Comparison of ENCODE assay signal across 22 cellular contexts in genomic region chr9:122320346-122320995, GRCh38. TPM values are rescaled to one million over a fixed set of nuclear protein-coding genes. Genes with fewer than 3 reads are reported as not detected.
DNase-seq lines count a peak whose midpoint lies in the region; ATAC-seq, FAIRE-seq and TF ChIP-seq lines count a peak whose summit lies in the region.
"Had no signal": no experiment of that assay in that cellular context is flagged by ENCODE, and none has a peak within 500 bp of the region (broad histone marks: within the 10 kb centered on the region; RNA-seq: fewer than 3 reads in every experiment).

No MANE protein-coding gene starts in this region.

- H3K4me2 ChIP-seq in HepG2 (ENCODE audit: low read depth, low read length): no peak overlapping the region

- no peaks in the 10 kb centered on the region for H3K27me3 Mint-ChIP-seq in activated CD8-positive, alpha-beta T cell treated with anti-CD3 and anti-CD28 coated beads, Interleukin-2, amount 10 ng/mL, durations not matched to agents 7 days and 5 days (ENCODE audit: low read depth)
- H3K27me3 Mint-ChIP-seq in activated CD8-positive, alpha-beta T cell treated with anti-CD3 and anti-CD28 coated beads for 36 hours: no peaks in the 10 kb centered on the region
- H3K27me3 Mint-ChIP-seq: effector memory CD8-positive, alpha-beta T cell; memory B cell; naive thymus-derived CD8-positive, alpha-beta T cell had no signal

- H3K4me1 Mint-ChIP-seq in activated CD8-positive, alpha-beta T cell treated with anti-CD3 and anti-CD28 coated beads, Interleukin-2, amount 10 ng/mL, durations not matched to agents 7 days and 5 days (ENCODE audit: low read depth): no peaks in the 10 kb centered on the region
- peaks cover 8% of the 10 kb centered on the region for H3K4me1 Mint-ChIP-seq in activated CD8-positive, alpha-beta T cell treated with anti-CD3 and anti-CD28 coated beads for 36 hours (ENCODE audit: low read depth)

- peaks cover 25% of the 10 kb centered on the region for H3K36me3 Mint-ChIP-seq in activated CD8-positive, alpha-beta T cell treated with anti-CD3 and anti-CD28 coated beads, Interleukin-2, amount 10 ng/mL, durations not matched to agents 7 days and 5 days (ENCODE audit: low read depth)
- H3K36me3 Mint-ChIP-seq in activated CD8-positive, alpha-beta T cell treated with anti-CD3 and anti-CD28 coated beads for 36 hours (ENCODE audit: low read depth): peaks cover 32% of the 10 kb centered on the region

- DNase-seq in activated CD8-positive, alpha-beta T cell treated with anti-CD3 and anti-CD28 coated beads, Interleukin-2, amount 10 ng/mL, durations not matched to agents 7 days and 5 days: no peak
- DNase-seq in activated CD8-positive, alpha-beta T cell treated with anti-CD3 and anti-CD28 coated beads for 36 hours: no peak
- DNase-seq in NCI-H345 treated with DMSO at 0.1 percent for 48 hours (lab: John Stamatoyannopoulos, UW; ENCODE audit: unreplicated experiment) (peak; percentile 46), NCI-H226 (no peak), kidney (no peak), NOMO-1 treated with DMSO at 0.1 percent for 48 hours (lab: John Stamatoyannopoulos, UW; ENCODE audit: unreplicated experiment) (no peak), HepG2 (ENCODE audit: low spot score) (no peak)
- DNase-seq: activated CD4-positive, CD25-positive, alpha-beta regulatory T cell; effector memory CD8-positive, alpha-beta T cell; GDM1; KBM-7; MV-4-11; naive thymus-derived CD8-positive, alpha-beta T cell; pancreas; T1000 had no signal

- H3K27ac ChIP-seq in cingulate gyrus (ENCODE audit: low read depth, low read length): peak overlapping the region; percentile 39
- no peak overlapping the region for H3K27ac ChIP-seq in kidney (ENCODE audit: low read depth in 2 of 2, low read length in 2 of 2)
- no peak overlapping the region for H3K27ac ChIP-seq in HepG2 (ENCODE audit: extremely low read length, insufficient read depth, low read length)
- H3K27ac ChIP-seq: C4-2B, pancreas had no signal

- no peak overlapping the region for H2AFZ ChIP-seq in HepG2 (ENCODE audit: low read length)

- H3K27ac Mint-ChIP-seq in activated CD8-positive, alpha-beta T cell treated with anti-CD3 and anti-CD28 coated beads, Interleukin-2, amount 10 ng/mL, durations not matched to agents 7 days and 5 days: peak overlapping the region; percentile 20
- H3K27ac Mint-ChIP-seq in activated CD8-positive, alpha-beta T cell treated with anti-CD3 and anti-CD28 coated beads for 36 hours: no peak overlapping the region
- H3K27ac Mint-ChIP-seq: activated naive CD4-positive, alpha-beta T cell treated with anti-CD3 and anti-CD28 coated beads, Interleukin-2, amount 50 U/mL, for 72 hours; memory B cell; naive thymus-derived CD8-positive, alpha-beta T cell had no signal

- no peak for FAIRE-seq in kidney (lab: Jason Lieb, UNC)
- FAIRE-seq in HepG2 (lab: Jason Lieb, UNC): no peak
- FAIRE-seq: astrocyte, D721Med had no signal

- intact Hi-C loops in activated CD8-positive, alpha-beta T cell treated with anti-CD3 and anti-CD28 coated beads for 36 hours (cut with micrococcal nuclease): no loop called here
- intact Hi-C loops in kidney (cut with DNase I) (no loop called here), HepG2 (cut with micrococcal nuclease; ENCODE audit: unreplicated experiment) (no loop called here)

- CTCF ChIA-PET in activated CD8-positive, alpha-beta T cell treated with anti-CD3 and anti-CD28 coated beads, Interleukin-2, amount 10 ng/mL, durations not matched to agents 7 days and 5 days (lab: Charles Lee): interaction anchor here (1.9 kb wide), 2 partner anchors 30 to 222 kb away, joined by 6 to 11 read pairs; no protein-coding TSS in a partner anchor
- CTCF ChIA-PET in activated CD8-positive, alpha-beta T cell treated with anti-CD3 and anti-CD28 coated beads for 36 hours (lab: Charles Lee): no interaction called here
- CTCF ChIA-PET in HepG2 (lab: Yijun Ruan, JAX; ENCODE audit: low intra/inter-chr PET ratio, low total read pairs): no interaction called here

- TF ChIP-seq EP300 in HepG2 (IDR thresholded peaks at IDR 0.05; ENCODE audit: low read depth in 2 of 2, low read length in 2 of 2) (no peak), HepG2 (CRISPR knock-in tag; IDR thresholded peaks at IDR 0.05; ENCODE audit: borderline replicate concordance) (no peak)

- TF ChIP-seq POLR2A in HepG2 (IDR thresholded peaks at IDR 0.05; ENCODE audit: insufficient read depth in 1 of 2, low read depth in 2 of 2, low read length in 2 of 2): no peak

- H3K9ac ChIP-seq in kidney (ENCODE audit: low read length in 2 of 2) (no peak overlapping the region), HepG2 (ENCODE audit: insufficient read depth, low read depth, low read length) (no peak overlapping the region)

- in situ Hi-C loops in HepG2 (cut with HindIII; ENCODE audit: extremely low pct_ligation_motif_present, low pct_unique_long_range_greater_than_20kb): no loop called here

- ATAC-seq in activated CD8-positive, alpha-beta T cell treated with anti-CD3 and anti-CD28 coated beads, Interleukin-2, amount 10 ng/mL, durations not matched to agents 7 days and 5 days: no peak
- no peak for ATAC-seq in activated CD8-positive, alpha-beta T cell treated with anti-CD3 and anti-CD28 coated beads for 36 hours
- ATAC-seq in HepG2: no peak; the same call in 2 of the 3 replicates
- ATAC-seq: activated naive CD4-positive, alpha-beta T cell treated with anti-CD3 and anti-CD28 coated beads, Interleukin-2, amount 50 U/mL, for 72 hours; effector memory CD8-positive, alpha-beta T cell; naive thymus-derived CD8-positive, alpha-beta T cell; pancreas had no signal

- H3K9me3 ChIP-seq in kidney (ENCODE audit: control insufficient read depth in 1 of 2, low read length in 2 of 2) (no peaks in the 10 kb centered on the region), HepG2 (ENCODE audit: low read length) (no peaks in the 10 kb centered on the region)
- H3K9me3 ChIP-seq: esophagus muscularis mucosa, pancreas had no signal

- H3K4me1 ChIP-seq in kidney (ENCODE audit: control insufficient read depth in 1 of 2, insufficient read depth in 1 of 2, low read depth in 1 of 2, low read length in 2 of 2) (no peaks in the 10 kb centered on the region), HepG2 (ENCODE audit: insufficient read depth, low read length) (peaks cover 16% of the 10 kb centered on the region)
- H3K4me1 ChIP-seq: pancreas had no signal

- H3K4me3 Mint-ChIP-seq in activated CD8-positive, alpha-beta T cell treated with anti-CD3 and anti-CD28 coated beads, Interleukin-2, amount 10 ng/mL, durations not matched to agents 7 days and 5 days: no peak overlapping the region
- H3K4me3 Mint-ChIP-seq in activated CD8-positive, alpha-beta T cell treated with anti-CD3 and anti-CD28 coated beads for 36 hours: no peak overlapping the region
- H3K4me3 Mint-ChIP-seq: effector memory CD8-positive, alpha-beta T cell; memory B cell; naive thymus-derived CD8-positive, alpha-beta T cell had no signal

- H3K27me3 ChIP-seq in HepG2 (ENCODE audit: control insufficient read depth in 1 of 2, insufficient read depth in 2 of 2, low read length in 2 of 2): no peaks in the 10 kb centered on the region
- H3K27me3 ChIP-seq: esophagus muscularis mucosa, pancreas had no signal

- BruUV-seq in HepG2 (replicated peaks; lab: Mats Ljungman, UMichigan): no TSS peak

- 100% methylated on average over 2 of the region's 2 CpGs for WGBS in HepG2 (ENCODE audit: low lambda C conversion rate)

- no peaks in the 10 kb centered on the region for H4K20me1 ChIP-seq in HepG2 (ENCODE audit: insufficient read depth, low read length)

- H3K9me3 Mint-ChIP-seq in activated CD8-positive, alpha-beta T cell treated with anti-CD3 and anti-CD28 coated beads, Interleukin-2, amount 10 ng/mL, durations not matched to agents 7 days and 5 days (ENCODE audit: insufficient read depth): no peaks in the 10 kb centered on the region
- H3K9me3 Mint-ChIP-seq in activated CD8-positive, alpha-beta T cell treated with anti-CD3 and anti-CD28 coated beads for 36 hours: no peaks in the 10 kb centered on the region
- H3K9me3 Mint-ChIP-seq: activated naive CD4-positive, alpha-beta T cell treated with anti-CD3 and anti-CD28 coated beads, Interleukin-2, amount 50 U/mL, for 72 hours; effector memory CD8-positive, alpha-beta T cell; naive thymus-derived CD8-positive, alpha-beta T cell had no signal

- no peaks in the 10 kb centered on the region for H3K79me2 ChIP-seq in HepG2 (ENCODE audit: insufficient read depth, low read length)

- POLR2A ChIA-PET in activated CD8-positive, alpha-beta T cell treated with anti-CD3 and anti-CD28 coated beads, Interleukin-2, amount 10 ng/mL, durations not matched to agents 7 days and 5 days (lab: Charles Lee): no interaction called here
- POLR2A ChIA-PET in activated CD8-positive, alpha-beta T cell treated with anti-CD3 and anti-CD28 coated beads for 36 hours (lab: Charles Lee): interaction anchor here (1.6 kb wide), 1 partner anchor 24 kb away, joined by 3 read pairs; no protein-coding TSS in a partner anchor
- POLR2A ChIA-PET in HepG2 (lab: Yijun Ruan, JAX): no interaction called here

- H3K4me3 ChIP-seq in kidney (ENCODE audit: low read length in 2 of 2): no peak overlapping the region
- H3K4me3 ChIP-seq in HepG2 (replicated peaks in 1 of 3; ENCODE audit: insufficient read depth in 1 of 3, low read depth in 2 of 3, low read length in 3 of 3): no peak overlapping the region
- H3K4me3 ChIP-seq: esophagus muscularis mucosa, pancreas had no signal

- no peak for TF ChIP-seq CTCF in activated CD8-positive, alpha-beta T cell treated with anti-CD3 and anti-CD28 coated beads for 36 hours (IDR thresholded peaks at IDR 0.05)
- TF ChIP-seq CTCF in kidney (IDR thresholded peaks at IDR 0.05; ENCODE audit: borderline replicate concordance, extremely low read depth, insufficient read depth) (no peak), HepG2 (CRISPR knock-in tag; IDR thresholded peaks at IDR 0.05) (no peak)

- no peak for TF ChIP-seq RAD21 in HepG2 (CRISPR knock-in tag; IDR thresholded peaks at IDR 0.05)

- H3K36me3 ChIP-seq in kidney (ENCODE audit: control insufficient read depth in 1 of 2, insufficient read depth in 2 of 2, low read length in 2 of 2) (peaks cover 22 to 26% of the 10 kb centered on the region in 2 donors), HepG2 (replicated peaks in 1 of 2; ENCODE audit: control insufficient read depth in 1 of 2, insufficient read depth in 2 of 2, low read length in 2 of 2) (peaks cover 11 to 22% of the 10 kb centered on the region in 2 experiments; a peak in 4 of 5 replicates)

RNA-seq across cellular contexts. Expression of gene PTGS1, which starts 50.4 kb away (rescaled TPM):
- total RNA-seq in activated CD8-positive, alpha-beta T cell treated with anti-CD3 and anti-CD28 coated beads, Interleukin-2, amount 10 ng/mL, durations not matched to agents 7 days and 5 days: under 1 TPM; 0.26 to 0.37 TPM
- total RNA-seq in activated CD8-positive, alpha-beta T cell treated with anti-CD3 and anti-CD28 coated beads for 36 hours: under 1 TPM in 1 of 2 experiments, not detected in 1; 0.23 TPM
- 9.4 TPM for total RNA-seq in kidney
- polyA plus RNA-seq in kidney (ENCODE audit: insufficient read depth, low read depth, low replicate concordance): 3.5 TPM
- total RNA-seq in HepG2 (2016; rRNA removed; fragmentation: Illumina TruSeq; extraction: Trizol): 0.06 and 0.07 TPM in 2 replicates
- total RNA-seq in HepG2 (2016; cell fraction: cytosol; rRNA removed; fragmentation: Illumina TruSeq; extraction: Trizol; ENCODE audit: low read depth): not detected in 2 replicates
- total RNA-seq in HepG2 (2016; cell fraction: insoluble cytoplasmic fraction; rRNA removed; fragmentation: Illumina TruSeq; extraction: Trizol): 0.11 TPM in 1 of 2 replicates, not detected in the other
- 0.03 TPM in 1 of 2 replicates, not detected in the other for total RNA-seq in HepG2 (2016; cell fraction: membrane; rRNA removed; fragmentation: Illumina TruSeq; extraction: Trizol)
- not detected in 2 replicates for total RNA-seq in HepG2 (2016; cell fraction: nucleus; rRNA removed; fragmentation: Illumina TruSeq; extraction: Trizol)
- 0.05 and 0.08 TPM in 2 replicates for polyA plus RNA-seq in HepG2 (2011; rRNA removed)
- polyA plus RNA-seq in HepG2 (2011; cell fraction: cytosol; rRNA removed): 0.06 and 0.15 TPM in 2 replicates
- polyA plus RNA-seq in HepG2 (2011; cell fraction: nucleus; rRNA removed): 0.09 and 0.10 TPM in 2 replicates
- 0.07 and 0.08 TPM in 2 replicates for polyA plus RNA-seq in HepG2 (2012)
- not detected in 2 replicates for polyA plus RNA-seq in HepG2 (2016; cell fraction: cytosol; fragmentation: Illumina TruSeq; extraction: Trizol; ENCODE audit: low read depth)
- not detected in 2 replicates for polyA plus RNA-seq in HepG2 (2016; cell fraction: insoluble cytoplasmic fraction; fragmentation: Illumina TruSeq; extraction: Trizol; ENCODE audit: low read depth)
- 0.08 TPM in 1 of 2 replicates, not detected in the other for polyA plus RNA-seq in HepG2 (2016; cell fraction: membrane; fragmentation: Illumina TruSeq; extraction: Trizol; ENCODE audit: low read depth)
- not detected in 2 replicates for polyA plus RNA-seq in HepG2 (2016; cell fraction: nucleus; fragmentation: Illumina TruSeq; extraction: Trizol; ENCODE audit: insufficient read depth, low read depth)
- polyA minus RNA-seq in HepG2 (2011; rRNA and poly(A)+ RNA removed; ENCODE audit: low replicate concordance): 0.28 and 8.6 TPM in 2 replicates
- not detected in 2 replicates for polyA minus RNA-seq in HepG2 (2011; cell fraction: cytosol; rRNA and poly(A)+ RNA removed)
- 0.12 TPM in 1 of 2 replicates, not detected in the other for polyA minus RNA-seq in HepG2 (2011; cell fraction: nucleus; rRNA and poly(A)+ RNA removed)

RNA-seq across cellular contexts. Expression of gene MRRF, which starts 55.8 kb away (rescaled TPM):
- 10 to 100 TPM; 38.6 to 39.1 TPM for total RNA-seq in activated CD8-positive, alpha-beta T cell treated with anti-CD3 and anti-CD28 coated beads, Interleukin-2, amount 10 ng/mL, durations not matched to agents 7 days and 5 days
- total RNA-seq in activated CD8-positive, alpha-beta T cell treated with anti-CD3 and anti-CD28 coated beads for 36 hours: 10 to 100 TPM; 69.8 to 76.0 TPM
- 44.9 TPM for total RNA-seq in kidney
- 38.8 TPM for polyA plus RNA-seq in kidney (ENCODE audit: insufficient read depth, low read depth, low replicate concordance)
- total RNA-seq in HepG2 (2016; rRNA removed; fragmentation: Illumina TruSeq; extraction: Trizol): 37.3 and 47.2 TPM in 2 replicates
- 25.8 and 26.7 TPM in 2 replicates for total RNA-seq in HepG2 (2016; cell fraction: cytosol; rRNA removed; fragmentation: Illumina TruSeq; extraction: Trizol; ENCODE audit: low read depth)
- total RNA-seq in HepG2 (2016; cell fraction: insoluble cytoplasmic fraction; rRNA removed; fragmentation: Illumina TruSeq; extraction: Trizol): 33.6 and 46.2 TPM in 2 replicates
- 36.7 and 37.4 TPM in 2 replicates for total RNA-seq in HepG2 (2016; cell fraction: membrane; rRNA removed; fragmentation: Illumina TruSeq; extraction: Trizol)
- total RNA-seq in HepG2 (2016; cell fraction: nucleus; rRNA removed; fragmentation: Illumina TruSeq; extraction: Trizol): 28.1 and 30.3 TPM in 2 replicates
- polyA plus RNA-seq in HepG2 (2011; rRNA removed): 37.6 and 44.3 TPM in 2 replicates
- polyA plus RNA-seq in HepG2 (2011; cell fraction: cytosol; rRNA removed): 17.7 and 22.3 TPM in 2 replicates
- 60.6 and 64.1 TPM in 2 replicates for polyA plus RNA-seq in HepG2 (2011; cell fraction: nucleus; rRNA removed)
- 26.9 and 27.3 TPM in 2 replicates for polyA plus RNA-seq in HepG2 (2012)
- 19.2 and 20.6 TPM in 2 replicates for polyA plus RNA-seq in HepG2 (2016; cell fraction: cytosol; fragmentation: Illumina TruSeq; extraction: Trizol; ENCODE audit: low read depth)
- polyA plus RNA-seq in HepG2 (2016; cell fraction: insoluble cytoplasmic fraction; fragmentation: Illumina TruSeq; extraction: Trizol; ENCODE audit: low read depth): 53.7 and 54.2 TPM in 2 replicates
- polyA plus RNA-seq in HepG2 (2016; cell fraction: membrane; fragmentation: Illumina TruSeq; extraction: Trizol; ENCODE audit: low read depth): 36.1 and 38.2 TPM in 2 replicates
- 57.9 and 61.6 TPM in 2 replicates for polyA plus RNA-seq in HepG2 (2016; cell fraction: nucleus; fragmentation: Illumina TruSeq; extraction: Trizol; ENCODE audit: insufficient read depth, low read depth)
- 30.5 and 135 TPM in 2 replicates for polyA minus RNA-seq in HepG2 (2011; rRNA and poly(A)+ RNA removed; ENCODE audit: low replicate concordance)
- polyA minus RNA-seq in HepG2 (2011; cell fraction: cytosol; rRNA and poly(A)+ RNA removed): 12.8 and 14.6 TPM in 2 replicates
- 47.4 and 62.7 TPM in 2 replicates for polyA minus RNA-seq in HepG2 (2011; cell fraction: nucleus; rRNA and poly(A)+ RNA removed)

RNA-seq across cellular contexts. Expression of gene RBM18, which starts 55.8 kb away (rescaled TPM):
- 10 to 100 TPM; 22.9 to 23.9 TPM for total RNA-seq in activated CD8-positive, alpha-beta T cell treated with anti-CD3 and anti-CD28 coated beads, Interleukin-2, amount 10 ng/mL, durations not matched to agents 7 days and 5 days
- 10 to 100 TPM; 24.3 to 28.6 TPM for total RNA-seq in activated CD8-positive, alpha-beta T cell treated with anti-CD3 and anti-CD28 coated beads for 36 hours
- total RNA-seq in kidney: 18.5 TPM
- polyA plus RNA-seq in kidney (ENCODE audit: insufficient read depth, low read depth, low replicate concordance): 17.5 TPM
- 16.6 and 29.5 TPM in 2 replicates for total RNA-seq in HepG2 (2016; rRNA removed; fragmentation: Illumina TruSeq; extraction: Trizol)
- 3.8 and 5.2 TPM in 2 replicates for total RNA-seq in HepG2 (2016; cell fraction: cytosol; rRNA removed; fragmentation: Illumina TruSeq; extraction: Trizol; ENCODE audit: low read depth)
- total RNA-seq in HepG2 (2016; cell fraction: insoluble cytoplasmic fraction; rRNA removed; fragmentation: Illumina TruSeq; extraction: Trizol): 18.9 and 29.3 TPM in 2 replicates
- total RNA-seq in HepG2 (2016; cell fraction: membrane; rRNA removed; fragmentation: Illumina TruSeq; extraction: Trizol): 16.2 and 16.3 TPM in 2 replicates
- 9.0 and 10.2 TPM in 2 replicates for total RNA-seq in HepG2 (2016; cell fraction: nucleus; rRNA removed; fragmentation: Illumina TruSeq; extraction: Trizol)
- polyA plus RNA-seq in HepG2 (2011; rRNA removed): 11.2 and 12.6 TPM in 2 replicates
- polyA plus RNA-seq in HepG2 (2011; cell fraction: cytosol; rRNA removed): 5.3 and 8.7 TPM in 2 replicates
- 3.8 and 3.9 TPM in 2 replicates for polyA plus RNA-seq in HepG2 (2011; cell fraction: nucleus; rRNA removed)
- 7.5 and 10.2 TPM in 2 replicates for polyA plus RNA-seq in HepG2 (2012)
- polyA plus RNA-seq in HepG2 (2016; cell fraction: cytosol; fragmentation: Illumina TruSeq; extraction: Trizol; ENCODE audit: low read depth): 12.0 and 13.9 TPM in 2 replicates
- polyA plus RNA-seq in HepG2 (2016; cell fraction: insoluble cytoplasmic fraction; fragmentation: Illumina TruSeq; extraction: Trizol; ENCODE audit: low read depth): 30.2 and 33.4 TPM in 2 replicates
- 15.3 and 17.2 TPM in 2 replicates for polyA plus RNA-seq in HepG2 (2016; cell fraction: membrane; fragmentation: Illumina TruSeq; extraction: Trizol; ENCODE audit: low read depth)
- polyA plus RNA-seq in HepG2 (2016; cell fraction: nucleus; fragmentation: Illumina TruSeq; extraction: Trizol; ENCODE audit: insufficient read depth, low read depth): 13.6 and 14.4 TPM in 2 replicates
- 3.5 and 17.4 TPM in 2 replicates for polyA minus RNA-seq in HepG2 (2011; rRNA and poly(A)+ RNA removed; ENCODE audit: low replicate concordance)
- 8.4 and 10.2 TPM in 2 replicates for polyA minus RNA-seq in HepG2 (2011; cell fraction: cytosol; rRNA and poly(A)+ RNA removed)
- polyA minus RNA-seq in HepG2 (2011; cell fraction: nucleus; rRNA and poly(A)+ RNA removed): 6.8 and 9.6 TPM in 2 replicates
